In genomic region chr2:10341193-10341592, GRCh38 we compare ENCODE assay signal across 10 cellular contexts.
"Had no signal": no experiment of that assay in that cellular context is flagged by ENCODE, and none has a peak within 500 bp of the region (broad histone marks: within the 10 kb centered on the region; RNA-seq: fewer than 3 reads in every experiment).

No MANE protein-coding gene starts in this region.

- H3K27me3 Mint-ChIP-seq: activated naive CD4-positive, alpha-beta T cell treated with anti-CD3 and anti-CD28 coated beads, Interleukin-2, amount 50 U/mL, for 24 hours; brain had no signal

- H3K9me3 Mint-ChIP-seq: activated naive CD4-positive, alpha-beta T cell treated with anti-CD3 and anti-CD28 coated beads, Interleukin-2, amount 50 U/mL, for 24 hours; activated T-helper 2 cell treated with anti-CD3 and anti-CD28 coated beads, Interferon-gamma antibody, Interleukin-2, Interleukin-4, amounts not matched to agents 10 μg/mL and 5 μg/mL and 100 μg/mL, durations not matched to agents 14 hours and 24 hours and 36 hours; type B pancreatic cell had no signal

- DNase-seq: amniotic stem cell; dermis blood vessel endothelial cell; stimulated activated naive CD4-positive, alpha-beta T cell; T-helper 9 cell had no signal

- H3K4me3 Mint-ChIP-seq: activated naive CD4-positive, alpha-beta T cell treated with anti-CD3 and anti-CD28 coated beads, Interleukin-2, amount 50 U/mL, for 24 hours; brain; type B pancreatic cell had no signal

- H3K4me2 ChIP-seq: smooth muscle cell had no signal

- H3K36me3 Mint-ChIP-seq: type B pancreatic cell had no signal

- H3K27ac ChIP-seq: right atrium auricular region had no signal

- H3K27ac Mint-ChIP-seq: activated T-helper 2 cell treated with anti-CD3 and anti-CD28 coated beads, Interferon-gamma antibody, Interleukin-2, Interleukin-4, amounts not matched to agents 10 μg/mL and 5 μg/mL and 100 μg/mL, durations not matched to agents 14 hours and 24 hours and 36 hours; brain; type B pancreatic cell had no signal

- H3K4me3 ChIP-seq: right atrium auricular region, smooth muscle cell had no signal

- H3K27me3 ChIP-seq: right atrium auricular region had no signal

- H3K9me3 ChIP-seq: right atrium auricular region had no signal

- H3K36me3 ChIP-seq: right atrium auricular region had no signal
